9 cellular contexts compared by ENCODE assay signal in the genomic region with DNA sequence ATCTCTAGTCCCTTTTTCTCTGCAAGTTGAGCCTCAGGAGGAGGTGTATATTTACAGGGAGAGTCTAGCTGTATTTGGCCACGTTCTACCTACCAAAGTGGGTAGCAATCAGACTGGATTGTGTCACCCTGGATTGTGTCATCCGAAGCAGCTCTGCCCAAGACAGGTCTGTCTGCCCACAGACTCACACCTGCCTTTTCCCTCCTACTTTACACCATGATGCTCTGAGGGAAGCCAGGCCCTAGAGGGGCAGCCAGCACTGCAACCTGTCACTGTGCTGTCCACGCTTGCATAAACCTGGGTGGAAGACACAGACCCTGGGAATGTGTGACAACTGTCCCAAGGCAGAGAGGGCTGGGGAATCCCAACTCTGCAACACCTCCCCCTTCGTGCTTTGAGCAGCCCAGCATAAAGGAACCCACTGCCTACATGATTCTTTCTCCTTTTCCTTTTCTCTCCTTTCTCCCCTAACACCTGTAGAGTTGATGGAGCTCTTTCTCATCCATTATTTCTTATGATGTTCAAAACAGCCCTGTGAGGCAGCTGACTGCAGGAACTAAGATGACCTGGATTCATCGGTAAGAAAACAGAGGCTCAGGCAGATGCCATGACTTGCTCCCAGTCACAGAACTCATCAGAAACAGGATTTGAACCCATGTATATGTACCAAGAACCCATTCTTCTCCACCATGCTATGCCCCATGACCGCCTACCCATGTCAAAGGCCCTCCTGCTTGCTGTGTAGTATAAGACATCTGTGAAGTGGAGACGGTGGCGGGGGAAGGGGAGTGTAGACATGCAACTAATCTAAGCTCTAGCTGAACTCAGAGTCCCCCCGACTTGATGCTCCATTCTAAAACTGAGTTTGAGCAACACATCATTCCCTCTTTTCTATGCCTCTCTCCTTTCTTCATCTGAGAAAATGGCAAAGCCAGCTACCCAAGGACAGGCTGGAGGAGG. TPM values are rescaled to one million over a fixed set of nuclear protein-coding genes. Genes with fewer than 3 reads are reported as not detected.
DNase-seq lines count a peak whose midpoint lies in the region; ATAC-seq and TF ChIP-seq lines count a peak whose summit lies in the region.
"Had no signal": no experiment of that assay in that cellular context is flagged by ENCODE, and none has a peak within 500 bp of the region (broad histone marks: within the 10 kb centered on the region; RNA-seq: fewer than 3 reads in every experiment).

No MANE protein-coding gene starts in this region.

- peaks cover 7% of the 10 kb centered on the region for H3K4me1 ChIP-seq in body of pancreas

- intact Hi-C loops in dorsolateral prefrontal cortex (cut with DNase I) (loop anchor here in 1 of 2 donors (10.0 kb wide), 2 partner anchors 48 to 52 kb away; a partner anchor contains a TSS), body of pancreas (cut with DNase I) (no loop called here)

- no peak for DNase-seq in activated CD8-positive, alpha-beta memory T cell treated with anti-CD3 and anti-CD28 coated beads, Interleukin-2, amount 10 ng/mL, durations not matched to agents 7 days and 5 days
- no peak for DNase-seq in activated CD8-positive, alpha-beta memory T cell treated with anti-CD3 and anti-CD28 coated beads, Interleukin-2, amount 50 U/mL, for 48 hours
- DNase-seq in T-helper 2 cell treated with Interferon-gamma antibody and Interleukin-4, amounts not matched to agents 5 μg/mL and 100 μg/mL, for 36 hours (ENCODE audit: low spot score), result no peak
- DNase-seq in dorsolateral prefrontal cortex (peak in 1 of 10 donors; percentile 24), NAMALWA (ENCODE audit: low spot score) (no peak), body of pancreas (no peak)
- no peak for DNase-seq in stimulated activated naive CD8-positive, alpha-beta T cell treated with anti-CD3 and anti-CD28 coated beads, Interleukin-15, Interleukin-2, amounts not matched to agents 100 U/mL and 50 U/mL, for 24 hours
- DNase-seq: NCI-H1092 treated with DMSO at 0.1 percent for 48 hours had no signal

- TF ChIP-seq POLR2A in body of pancreas (IDR thresholded peaks at IDR 0.05), result no peak

- H3K27me3 ChIP-seq in dorsolateral prefrontal cortex, result no peaks in the 10 kb centered on the region
- H3K27me3 ChIP-seq in body of pancreas, result no peaks in the 10 kb centered on the region

- H3K27ac ChIP-seq in dorsolateral prefrontal cortex, result peak overlapping the region in 46 of 59 donors; percentile 41 to 98 (median 95)
- no peak overlapping the region for H3K27ac ChIP-seq in body of pancreas

- no peak for ATAC-seq in activated CD8-positive, alpha-beta memory T cell treated with anti-CD3 and anti-CD28 coated beads, Interleukin-2, amount 10 ng/mL, durations not matched to agents 7 days and 5 days
- ATAC-seq in stimulated activated naive CD8-positive, alpha-beta T cell treated with anti-CD3 and anti-CD28 coated beads, Interleukin-15, Interleukin-2, amounts not matched to agents 100 U/mL and 50 U/mL, for 24 hours, result peak; percentile 31
- ATAC-seq in HG03280 (IDR thresholded peaks at IDR 0.05; ENCODE audit: unreplicated experiment) (no peak), body of pancreas (no peak)

- TF ChIP-seq CTCF in dorsolateral prefrontal cortex (IDR thresholded peaks at IDR 0.05 in 54 of 56, conservative IDR thresholded peaks at IDR 0.05 in 2 of 56; ENCODE audit: low read depth in 1 of 56, partially characterized antibody in 56 of 56) (no peak), body of pancreas (IDR thresholded peaks at IDR 0.05) (no peak)

- H3K27ac Mint-ChIP-seq in activated CD8-positive, alpha-beta memory T cell treated with anti-CD3 and anti-CD28 coated beads, Interleukin-2, amount 10 ng/mL, durations not matched to agents 7 days and 5 days, result peak overlapping the region; percentile 22
- H3K27ac Mint-ChIP-seq in T-helper 2 cell treated with Interferon-gamma antibody and Interleukin-4, amounts not matched to agents 5 μg/mL and 100 μg/mL, for 36 hours, result peak overlapping the region; percentile 38

- no peaks in the 10 kb centered on the region for H3K36me3 ChIP-seq in body of pancreas (replicated peaks in 1 of 2; ENCODE audit: insufficient read depth in 1 of 2, low read depth in 2 of 2)

- peaks cover 78% of the 10 kb centered on the region for H3K4me1 Mint-ChIP-seq in activated CD8-positive, alpha-beta memory T cell treated with anti-CD3 and anti-CD28 coated beads, Interleukin-2, amount 10 ng/mL, durations not matched to agents 7 days and 5 days
- H3K4me1 Mint-ChIP-seq in T-helper 2 cell treated with Interferon-gamma antibody and Interleukin-4, amounts not matched to agents 5 μg/mL and 100 μg/mL, for 36 hours (ENCODE audit: low read depth), result peaks cover 76% of the 10 kb centered on the region

- H3K4me3 Mint-ChIP-seq in activated CD8-positive, alpha-beta memory T cell treated with anti-CD3 and anti-CD28 coated beads, Interleukin-2, amount 10 ng/mL, durations not matched to agents 7 days and 5 days, result no peak overlapping the region
- H3K4me3 Mint-ChIP-seq in T-helper 2 cell treated with Interferon-gamma antibody and Interleukin-4, amounts not matched to agents 5 μg/mL and 100 μg/mL, for 36 hours, result no peak overlapping the region

- H3K4me3 ChIP-seq in dorsolateral prefrontal cortex (no peak overlapping the region), body of pancreas (no peak overlapping the region)

- peaks cover 9% of the 10 kb centered on the region for H3K36me3 Mint-ChIP-seq in activated CD8-positive, alpha-beta memory T cell treated with anti-CD3 and anti-CD28 coated beads, Interleukin-2, amount 10 ng/mL, durations not matched to agents 7 days and 5 days
- H3K36me3 Mint-ChIP-seq in T-helper 2 cell treated with Interferon-gamma antibody and Interleukin-4, amounts not matched to agents 5 μg/mL and 100 μg/mL, for 36 hours (ENCODE audit: low read depth), result peaks cover 28% of the 10 kb centered on the region

- WGBS in body of pancreas, 2 donors, result 82 to 89% methylated on average over 9 of the region's 9 CpGs

- H3K27me3 Mint-ChIP-seq in activated CD8-positive, alpha-beta memory T cell treated with anti-CD3 and anti-CD28 coated beads, Interleukin-2, amount 10 ng/mL, durations not matched to agents 7 days and 5 days, result no peaks in the 10 kb centered on the region
- H3K27me3 Mint-ChIP-seq in T-helper 2 cell treated with Interferon-gamma antibody and Interleukin-4, amounts not matched to agents 5 μg/mL and 100 μg/mL, for 36 hours (ENCODE audit: low read depth), result no peaks in the 10 kb centered on the region

- CTCF ChIA-PET in activated CD8-positive, alpha-beta memory T cell treated with anti-CD3 and anti-CD28 coated beads, Interleukin-2, amount 10 ng/mL, durations not matched to agents 7 days and 5 days (lab: Charles Lee), result interaction anchor here (0.9 to 1.9 kb wide), 6 partner anchors 20 to 52 kb away, joined by 3 to 7 read pairs (median 3); no protein-coding TSS in a partner anchor

- no peaks in the 10 kb centered on the region for H3K9me3 Mint-ChIP-seq in activated CD8-positive, alpha-beta memory T cell treated with anti-CD3 and anti-CD28 coated beads, Interleukin-2, amount 10 ng/mL, durations not matched to agents 7 days and 5 days (ENCODE audit: low read depth)
- H3K9me3 Mint-ChIP-seq in T-helper 2 cell treated with Interferon-gamma antibody and Interleukin-4, amounts not matched to agents 5 μg/mL and 100 μg/mL, for 36 hours, result no peaks in the 10 kb centered on the region

- H3K9me3 ChIP-seq in body of pancreas, result no peaks in the 10 kb centered on the region

RNA-seq across cellular contexts. Expression of a gene that starts 56.0 kb away (rescaled TPM):
- total RNA-seq in activated CD8-positive, alpha-beta memory T cell treated with anti-CD3 and anti-CD28 coated beads, Interleukin-2, amount 10 ng/mL, durations not matched to agents 7 days and 5 days, result 10 to 100 TPM; 40.9 to 43.4 TPM
- 100 to 1,000 TPM in 108 of 120 experiments, 10 to 100 TPM in 12; 68.5 to 431 (median 142) TPM for total RNA-seq in dorsolateral prefrontal cortex
- 10 to 100 TPM; 13.0 to 21.1 TPM for total RNA-seq in body of pancreas

Comparison
In these comparisons a context has a peak if more than half of its experiments do, and no peak if none do; other contexts are left out.
1. H3K27ac ChIP-seq: peak in dorsolateral prefrontal cortex (46 of 59); none in body of pancreas (0 of 4).